Comparison of ENCODE assay signal across 16 cellular contexts in the genomic region with DNA sequence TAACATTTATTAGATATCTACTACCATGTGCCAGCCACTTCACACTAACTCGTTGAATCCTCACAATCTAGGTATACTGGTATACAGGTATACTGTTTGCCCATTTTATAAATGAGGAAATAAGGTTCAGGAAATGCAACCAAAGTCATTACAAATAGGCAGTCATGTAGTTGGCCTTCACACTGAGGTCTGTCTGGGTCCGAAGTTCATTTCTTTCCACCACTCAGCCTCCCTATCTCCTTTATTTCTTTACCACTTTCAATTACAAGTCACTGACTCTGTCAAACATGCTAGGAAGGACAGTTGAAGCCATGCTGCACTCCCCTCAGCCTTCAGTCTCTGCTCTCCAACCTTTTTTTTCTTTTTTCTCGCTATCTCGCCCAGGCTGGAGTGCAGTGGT. TPM values are rescaled to one million over a fixed set of nuclear protein-coding genes. Genes with fewer than 3 reads are reported as not detected.
A peak's percentile ranks its signal among the peaks of the same experiment; 100 is the strongest.
DNase-seq lines count a peak whose midpoint lies in the region; ATAC-seq, FAIRE-seq and TF ChIP-seq lines count a peak whose summit lies in the region.
"Had no signal": no experiment of that assay in that cellular context is flagged by ENCODE, and none has a peak within 500 bp of the region (broad histone marks: within the 10 kb centered on the region; RNA-seq: fewer than 3 reads in every experiment).

No MANE protein-coding gene starts in this region.

- H3K27ac Mint-ChIP-seq in GM23338: 0 out of 2 replicates have a peak overlapping the region, but pooled peaks have one; percentile 28

- H3K4me1 Mint-ChIP-seq in GM23338: peaks cover 7% of the 10 kb centered on the region; the same call in 2 of the 3 replicates

- H3K27me3 Mint-ChIP-seq in GM23338 (ENCODE audit: insufficient read depth, low read depth, poor library complexity): peaks cover 3% of the 10 kb centered on the region

- no peaks in the 10 kb centered on the region for H3K36me3 Mint-ChIP-seq in GM23338 (ENCODE audit: low read depth)
- H3K36me3 Mint-ChIP-seq: CD8-positive, alpha-beta memory T cell had no signal

- H3K79me2 ChIP-seq in GM23338 (replicated peaks; ENCODE audit: insufficient read depth) (no peaks in the 10 kb centered on the region), H1 (ENCODE audit: control insufficient read depth in 1 of 2, insufficient read depth in 2 of 2, low read length in 2 of 2) (no peaks in the 10 kb centered on the region), PC-3 (ENCODE audit: low read length) (no peaks in the 10 kb centered on the region)

- no peak overlapping the region for H3K4me3 Mint-ChIP-seq in GM23338
- H3K4me3 Mint-ChIP-seq: CD8-positive, alpha-beta memory T cell had no signal

- no peaks in the 10 kb centered on the region for H4K20me1 ChIP-seq in GM23338 (replicated peaks; ENCODE audit: insufficient read depth)
- no peaks in the 10 kb centered on the region for H4K20me1 ChIP-seq in H1 (replicated peaks in 1 of 2; ENCODE audit: control insufficient read depth in 1 of 2, insufficient read depth in 2 of 2, low read length in 2 of 2)
- H4K20me1 ChIP-seq in PC-3 (ENCODE audit: low read length): no peaks in the 10 kb centered on the region
- H4K20me1 ChIP-seq: BLaER1 treated with 17β-estradiol and CSF1 and Interleukin-3, amounts not matched to agents 10 nM and 100 nM had no signal

- H2BK20ac ChIP-seq in H1 (ENCODE audit: low read length): no peak overlapping the region

- H3K27me3 ChIP-seq in GM23338 (ENCODE audit: insufficient read depth) (no peaks in the 10 kb centered on the region), H1 (replicated peaks in 1 of 4; ENCODE audit: control insufficient read depth in 3 of 4, extremely low read depth in 1 of 4, insufficient read depth in 3 of 4, low read length in 3 of 4) (no peaks in the 10 kb centered on the region), stomach (no peaks in the 10 kb centered on the region), PC-3 (ENCODE audit: low read length) (no peaks in the 10 kb centered on the region)
- H3K27me3 ChIP-seq: BLaER1 treated with 17β-estradiol and CSF1 and Interleukin-3, amounts not matched to agents 10 nM and 100 nM had no signal

- WGBS in H1 (ENCODE audit: extremely low coverage in 1 of 2, insufficient coverage in 1 of 2, insufficient read length in 1 of 2, insufficient replicate concordance in 2 of 2, low coverage in 1 of 2, low lambda C conversion rate in 2 of 2, missing lambda C conversion rate in 1 of 2), 2 experiments: 85% methylated on average over 4 of the region's 4 CpGs; no CpG with 5 or more reads in 1 of the 2 experiments
- WGBS in stomach, 5 donors: 54 to 61% (median 58%) methylated on average over 4 of the region's 4 CpGs

- FAIRE-seq in H1 (lab: Jason Lieb, UNC): no peak
- FAIRE-seq: A549, GM12892 had no signal

- no peaks in the 10 kb centered on the region for H3K9me3 ChIP-seq in H1 (ENCODE audit: insufficient read depth in 2 of 2, low read depth in 1 of 2, low read length in 1 of 2)
- H3K9me3 ChIP-seq in stomach: no peaks in the 10 kb centered on the region
- H3K9me3 ChIP-seq in PC-3 (ENCODE audit: low read length): no peaks in the 10 kb centered on the region
- H3K9me3 ChIP-seq: A549; BLaER1 treated with 17β-estradiol and CSF1 and Interleukin-3, amounts not matched to agents 10 nM and 100 nM had no signal

- TF ChIP-seq EP300 in H1 (IDR thresholded peaks at IDR 0.05; ENCODE audit: borderline replicate concordance in 1 of 2, low read depth in 2 of 2, low read length in 2 of 2) (no peak), stomach (IDR thresholded peaks at IDR 0.05) (no peak)

- H2BK5ac ChIP-seq in H1 (ENCODE audit: low read depth, low read length): no peak overlapping the region

- no peaks in the 10 kb centered on the region for H3F3A ChIP-seq in GM23338 (replicated peaks; ENCODE audit: low read depth)
- H3F3A ChIP-seq in PC-3 (ENCODE audit: low read length, unreplicated experiment): no peaks in the 10 kb centered on the region

- no peak for TF ChIP-seq RAD21 in H1 (IDR thresholded peaks at IDR 0.05 in 1 of 2, conservative IDR thresholded peaks at IDR 0.05 in 1 of 2; ENCODE audit: low read depth in 2 of 2, low read length in 2 of 2)

- no peaks in the 10 kb centered on the region for H3K9me3 Mint-ChIP-seq in GM23338
- H3K9me3 Mint-ChIP-seq: CD8-positive, alpha-beta memory T cell had no signal

- DNase-seq in GM23338 (ENCODE audit: low spot score): no peak
- no peak for DNase-seq in H1 (ENCODE audit: low read depth in 1 of 2, low spot score in 2 of 2)
- peak; percentile 40 for DNase-seq in mucosa of gallbladder (ENCODE audit: low spot score)
- no peak for DNase-seq in stomach
- no peak for DNase-seq in cerebellum (ENCODE audit: low spot score)
- no peak for DNase-seq in PC-3
- DNase-seq in GM20000 (ENCODE audit: low spot score): no peak
- DNase-seq: CD8-positive, alpha-beta memory T cell; GM23248; KG1; NCI-H1092; NCI-H524; SIG-M5 had no signal

- no peak overlapping the region for H2BK15ac ChIP-seq in H1 (ENCODE audit: low read length)

- no peak overlapping the region for H2BK120ac ChIP-seq in H1 (replicated peaks; ENCODE audit: low read depth, low read length)

- TF ChIP-seq CTCF in GM23338 (conservative IDR thresholded peaks at IDR 0.05; ENCODE audit: low read depth in 2 of 2) (no peak), H1 (IDR thresholded peaks at IDR 0.05; ENCODE audit: control extremely low read depth in 1 of 3, insufficient read depth in 1 of 3, low read depth in 1 of 3, low read length in 3 of 3) (no peak), stomach (IDR thresholded peaks at IDR 0.05) (no peak), PC-3 (conservative IDR thresholded peaks at IDR 0.05; ENCODE audit: low read depth, low read length) (no peak), GM20000 (IDR thresholded peaks at IDR 0.05; ENCODE audit: extremely low read depth, missing control alignments) (no peak)

- no peak overlapping the region for H3K9ac ChIP-seq in H1 (replicated peaks in 1 of 4; ENCODE audit: extremely low read depth in 1 of 4, low read depth in 3 of 4, low read length in 3 of 4)
- no peak overlapping the region for H3K9ac ChIP-seq in PC-3 (ENCODE audit: low read length)
- H3K9ac ChIP-seq: BLaER1 treated with 17β-estradiol and CSF1 and Interleukin-3, amounts not matched to agents 10 nM and 100 nM; GM23248 had no signal

- BruUV-seq in PC-3 (replicated peaks; lab: Mats Ljungman, UMichigan): no TSS peak

- no peak for TF ChIP-seq POLR2A in H1 (IDR thresholded peaks at IDR 0.05; ENCODE audit: control extremely low read depth in 1 of 2, low read depth in 2 of 2, low read length in 2 of 2)
- TF ChIP-seq POLR2A in stomach (IDR thresholded peaks at IDR 0.05): no peak

- CTCF ChIA-PET in H1 (lab: Charles Lee; ENCODE audit: partially characterized antibody) (no interaction called here), PC-3 (lab: Charles Lee) (no interaction called here)

- intact Hi-C loops in stomach (cut with DNase I; ENCODE audit: low total_unique reads) (no loop called here), PC-3 (cut with micrococcal nuclease) (no loop called here)

- H3K36me3 ChIP-seq in GM23338 (ENCODE audit: insufficient read depth) (no peaks in the 10 kb centered on the region), H1 (ENCODE audit: control insufficient read depth in 2 of 4, insufficient read depth in 4 of 4, low read length in 3 of 4) (no peaks in the 10 kb centered on the region), stomach (no peaks in the 10 kb centered on the region), PC-3 (ENCODE audit: low read depth, low read length) (no peaks in the 10 kb centered on the region)
- H3K36me3 ChIP-seq: BLaER1 treated with 17β-estradiol and CSF1 and Interleukin-3, amounts not matched to agents 10 nM and 100 nM had no signal

- H3K23me2 ChIP-seq in H1 (ENCODE audit: low read depth, low read length): no peaks in the 10 kb centered on the region

- H3K4me3 ChIP-seq in GM23338 (no peak overlapping the region), H1 (ENCODE audit: extremely low read depth in 1 of 4, insufficient read depth in 2 of 4, low read depth in 3 of 4, low read length in 4 of 4) (no peak overlapping the region), stomach (no peak overlapping the region), PC-3 (ENCODE audit: low read length) (no peak overlapping the region)
- H3K4me3 ChIP-seq: A549; BLaER1 treated with 17β-estradiol and CSF1 and Interleukin-3, amounts not matched to agents 10 nM and 100 nM; GM23248 had no signal

- no peak overlapping the region for H2AK5ac ChIP-seq in H1 (ENCODE audit: low read depth, low read length)

- H2AFZ ChIP-seq in GM23338: peak overlapping the region; percentile 86
- peak overlapping the region; percentile 34; the same call in 1 of the 2 replicates for H2AFZ ChIP-seq in H1 (ENCODE audit: low read length)
- H2AFZ ChIP-seq in PC-3 (ENCODE audit: low read length): no peak overlapping the region
- H2AFZ ChIP-seq: GM23248 had no signal

- H3K18ac ChIP-seq in H1 (ENCODE audit: extremely low read depth, low read length): no peak overlapping the region

- H4K91ac ChIP-seq in H1 (replicated peaks; ENCODE audit: insufficient read length, low read length): no peak overlapping the region

- no peak overlapping the region for H3K27ac ChIP-seq in GM23338 (ENCODE audit: low read depth)
- no peak overlapping the region for H3K27ac ChIP-seq in H1 (ENCODE audit: low read depth, low read length)
- H3K27ac ChIP-seq in stomach: peak overlapping the region in 4 of 5 donors; percentile 2 to 63 (median 34)
- H3K27ac ChIP-seq in PC-3 (ENCODE audit: low read length): no peak overlapping the region
- H3K27ac ChIP-seq: A549; BLaER1 treated with 17β-estradiol and CSF1 and Interleukin-3, amounts not matched to agents 10 nM and 100 nM; GM23248 had no signal

- H3K14ac ChIP-seq in H1 (ENCODE audit: insufficient read length): no peak overlapping the region

- no peak overlapping the region for H4K8ac ChIP-seq in H1 (ENCODE audit: extremely low read depth, insufficient read depth, low read length)

- ATAC-seq in GM23338 (no peak), PC-3 (no peak)
- ATAC-seq: A549 had no signal

- H3K4me1 ChIP-seq in GM23338 (ENCODE audit: insufficient read depth): peaks cover 6% of the 10 kb centered on the region; the same call in 1 of the 2 replicates
- peaks cover 0 to 5% (median 3%) of the 10 kb centered on the region in 4 experiments; a peak in 3 of 7 replicates for H3K4me1 ChIP-seq in H1 (replicated peaks in 1 of 4; ENCODE audit: control insufficient read depth in 3 of 4, insufficient read depth in 4 of 4, low read length in 3 of 4)
- H3K4me1 ChIP-seq in stomach: peaks cover 0 to 10% (median 5%) of the 10 kb centered on the region in 4 donors
- H3K4me1 ChIP-seq in PC-3 (ENCODE audit: insufficient read depth, low read length): peaks cover 20% of the 10 kb centered on the region

- no peak overlapping the region for H2BK12ac ChIP-seq in H1 (ENCODE audit: low read depth, low read length)

- H3K9me2 ChIP-seq in GM23338 (ENCODE audit: insufficient read depth) (no peaks in the 10 kb centered on the region), PC-3 (replicated peaks; ENCODE audit: low read length) (no peaks in the 10 kb centered on the region)

- H3K79me1 ChIP-seq in H1 (ENCODE audit: low read depth, low read length): no peaks in the 10 kb centered on the region

- POLR2A ChIA-PET in H1 (lab: Charles Lee; ENCODE audit: partially characterized antibody): interaction anchor here (7.2 kb wide), 1 partner anchor 21 kb away, joined by 29 read pairs; the partner anchor contains the start of gene SIAH1
- POLR2A ChIA-PET in PC-3 (lab: Charles Lee; ENCODE audit: unreplicated experiment): no interaction called here

- H4K5ac ChIP-seq in H1 (ENCODE audit: insufficient read length, low read depth, low read length): no peak overlapping the region

- H3K56ac ChIP-seq in H1 (replicated peaks; ENCODE audit: insufficient read length, low read depth, low read length): no peak overlapping the region

- H3K4ac ChIP-seq in H1 (replicated peaks; ENCODE audit: insufficient read length, low read depth, low read length): no peak overlapping the region

- H3K4me2 ChIP-seq in GM23338 (no peak overlapping the region), H1 (ENCODE audit: insufficient read depth in 1 of 2, low read depth in 2 of 2, low read length in 2 of 2) (no peak overlapping the region), PC-3 (ENCODE audit: low read length) (no peak overlapping the region)
- H3K4me2 ChIP-seq: A549; BLaER1 treated with 17β-estradiol and CSF1 and Interleukin-3, amounts not matched to agents 10 nM and 100 nM had no signal

- H3K23ac ChIP-seq in H1 (ENCODE audit: insufficient read length): no peak overlapping the region

RNA-seq across cellular contexts. Expression of gene SIAH1, which starts 20.7 kb away (rescaled TPM):
- total RNA-seq in GM23338 (2014; rRNA removed; shearing (Covaris generic)): 47.0 and 52.7 TPM in 2 replicates
- 35.1 and 42.0 TPM in 2 replicates for polyA plus RNA-seq in GM23338 (2016; fragmentation: Nextera tagmentation; extraction: Ambion mirVana)
- total RNA-seq in H1 (2021; fragmentation: NEBNext Ultra II Directional; extraction: Animal tissue kit (Norgen Biotek cat#: 25700)): 33.3 and 33.9 TPM in 2 replicates
- 19.5 and 21.3 TPM in 2 replicates for polyA plus RNA-seq in H1 (2011; rRNA removed)
- polyA plus RNA-seq in H1 (2011; cell fraction: cytosol; rRNA removed): 27.5 TPM
- polyA plus RNA-seq in H1 (2011; cell fraction: nucleus; rRNA removed): 17.5 TPM
- polyA plus RNA-seq in H1 (2012, experiment 1 of 2): 20.8 to 28.2 TPM (median 23.3 TPM) in 4 replicates
- polyA plus RNA-seq in H1 (2012, experiment 2 of 2): 4.0 TPM
- 22.2 TPM for polyA plus RNA-seq in H1 (2013, experiment 1 of 2)
- 20.8 TPM for polyA plus RNA-seq in H1 (2013, experiment 2 of 2)
- 43.7 and 54.2 TPM in 2 replicates for polyA minus RNA-seq in H1 (2011; rRNA and poly(A)+ RNA removed)
- 35.7 TPM for polyA minus RNA-seq in H1 (2011; cell fraction: cytosol; rRNA and poly(A)+ RNA removed)
- 48.2 TPM for polyA minus RNA-seq in H1 (2011; cell fraction: nucleus; rRNA and poly(A)+ RNA removed)
- total RNA-seq in mucosa of gallbladder: 22.2 TPM
- 10 to 100 TPM; 12.5 to 77.7 (median 33.3) TPM for total RNA-seq in stomach
- 10 to 100 TPM; 10.9 to 19.4 (median 11.4) TPM for polyA plus RNA-seq in stomach
- total RNA-seq in cerebellum: 76.2 TPM
- 10.9 and 16.2 TPM in 2 replicates for total RNA-seq in PC-3 (2014; rRNA removed)

Comparison
In these comparisons a context has a peak if more than half of its experiments do, and no peak if none do; other contexts are left out.
1. H3K27ac ChIP-seq: peak in stomach (4 of 5); none in GM23338 (single experiment), H1 (single experiment) and PC-3 (single experiment).